ENCODE assay signal across 8 cellular contexts in the genomic region with DNA sequence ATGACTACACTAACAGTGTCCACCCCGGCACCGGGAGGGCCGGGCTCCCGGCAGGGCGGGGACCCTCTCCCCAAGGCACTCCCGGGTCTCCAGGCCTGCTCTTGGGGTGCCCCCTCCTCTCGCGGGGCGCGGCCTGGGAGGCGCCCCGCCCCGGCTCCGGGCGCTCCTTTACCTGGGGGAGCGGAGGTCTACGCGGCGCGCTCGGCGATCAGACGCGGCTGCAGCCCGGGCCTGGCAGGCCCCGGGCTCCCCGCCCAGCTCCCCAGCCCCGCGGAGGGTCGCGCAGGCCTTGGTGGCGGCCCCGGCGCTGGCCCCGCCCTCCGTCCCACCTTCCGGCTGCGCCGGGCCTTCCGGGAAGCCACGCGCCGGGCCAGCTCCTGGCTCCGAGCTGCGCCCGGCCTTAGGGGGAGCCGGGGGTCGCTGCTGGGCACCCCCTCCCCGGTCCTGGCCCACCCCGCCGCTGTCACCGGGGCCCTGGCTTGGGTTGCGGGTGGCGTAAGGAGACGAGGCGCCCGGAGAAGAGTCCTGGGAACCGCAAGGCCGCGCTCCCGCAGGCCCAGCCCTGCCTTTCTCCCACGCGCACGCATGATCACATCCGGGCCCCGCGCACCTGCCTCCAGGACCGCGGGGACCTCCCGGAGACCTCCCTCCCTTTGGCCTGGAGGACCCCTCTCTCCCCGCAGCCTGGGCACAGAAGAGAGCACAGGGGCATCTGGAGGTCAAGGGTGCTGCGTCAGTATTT. TPM values are rescaled to one million over a fixed set of nuclear protein-coding genes. Genes with fewer than 3 reads are reported as not detected.
DNase-seq lines count a peak whose midpoint lies in the region; ATAC-seq and FAIRE-seq lines count a peak whose summit lies in the region.

Gene C19orf12, minus strand, starts transcription at position 309 of the 742 bp plus-strand sequence. CDS start 6,848 bp downstream, outside the sequence.

- DNase-seq in 8988T, result peak; percentile 61
- DNase-seq in GM18507 (ENCODE audit: extremely low spot score, insufficient read length, low read depth), result peak; percentile 38
- DNase-seq in NCI-H2227 (lab: John Stamatoyannopoulos, UW; ENCODE audit: unreplicated experiment), result peak; percentile 98
- DNase-seq in activated CD4-positive, alpha-beta memory T cell treated with anti-CD3 and anti-CD28 coated beads for 36 hours, result peak; percentile 74
- peak in 2 of 3 experiments; percentile 49 to 60 for DNase-seq in effector memory CD8-positive, alpha-beta T cell
- DNase-seq in mesenchymal stem cell, result peak; percentile 45
- DNase-seq in stimulated activated CD8-positive, alpha-beta memory T cell treated with anti-CD3 and anti-CD28 coated beads, Interleukin-15, amount 100 ng/mL, for 24 hours (ENCODE audit: low read depth), result peak; percentile 38

- no peak for FAIRE-seq in GM18507 (lab: Jason Lieb, UNC)

- peak within 1 kb of the TSS; percentile 92 for H3K9ac ChIP-seq in mesenchymal stem cell (ENCODE audit: low read length)

- peak within 1 kb of the TSS; percentile 84 to 88 for H3K18ac ChIP-seq in mesenchymal stem cell (ENCODE audit: low read depth in 1 of 2, low read length in 2 of 2)

- ATAC-seq in HG02970 (IDR thresholded peaks at IDR 0.05; ENCODE audit: low FRiP score, unreplicated experiment), result peak; percentile 54
- peak; percentile 53 for ATAC-seq in effector memory CD8-positive, alpha-beta T cell (replicated peaks)

- peaks cover 7 to 12% of the 10 kb centered on the region in 2 experiments for H3K36me3 ChIP-seq in mesenchymal stem cell (ENCODE audit: control insufficient read depth in 1 of 2, insufficient read depth in 2 of 2, low read depth in 1 of 2, low read length in 2 of 2)

- 1% methylated on average over 60 of the region's 72 CpGs for WGBS in mesenchymal stem cell

- POLR2A ChIA-PET in activated CD4-positive, alpha-beta memory T cell treated with anti-CD3 and anti-CD28 coated beads for 36 hours (lab: Charles Lee), result interaction anchor here (0.7 to 2.8 kb wide), 9 partner anchors 9 to 187 kb away, joined by 3 to 19 read pairs (median 5); partner anchors contain the start of gene POP4

- H3K14ac ChIP-seq in mesenchymal stem cell (ENCODE audit: low read length in 2 of 2), result peak within 1 kb of the TSS; percentile 76 to 86

- H3K4me1 ChIP-seq in mesenchymal stem cell (ENCODE audit: control insufficient read depth, insufficient read depth, low read depth, low read length), result peaks cover 16% of the 10 kb centered on the region

- H3K79me1 ChIP-seq in mesenchymal stem cell (replicated peaks; ENCODE audit: low read length, poor library complexity, severe bottlenecking), result peaks cover 30% of the 10 kb centered on the region

- H2BK120ac ChIP-seq in mesenchymal stem cell (ENCODE audit: low read depth, low read length), result peak within 1 kb of the TSS; percentile 98

- H2BK5ac ChIP-seq in mesenchymal stem cell (ENCODE audit: low read depth, low read length, poor library complexity, severe bottlenecking), result peak within 1 kb of the TSS; percentile 54

- H2AFZ ChIP-seq in mesenchymal stem cell (ENCODE audit: low read depth, low read length), result peak within 1 kb of the TSS; percentile 70

- peak within 1 kb of the TSS; percentile 95 for H4K91ac ChIP-seq in mesenchymal stem cell (ENCODE audit: low read length)

- H2BK12ac ChIP-seq in mesenchymal stem cell (ENCODE audit: low read length in 2 of 2), result peak within 1 kb of the TSS in 1 of 2 experiments; percentile 45

- H3K23ac ChIP-seq in mesenchymal stem cell (ENCODE audit: low read length in 2 of 2), result peak within 1 kb of the TSS in 1 of 2 experiments; percentile 38

- H2AK5ac ChIP-seq in mesenchymal stem cell (ENCODE audit: low read length, severe bottlenecking), result peak within 1 kb of the TSS; percentile 83

- no peaks in the 10 kb centered on the region for H3K9me3 Mint-ChIP-seq in activated CD4-positive, alpha-beta memory T cell treated with anti-CD3 and anti-CD28 coated beads for 36 hours
- no peaks in the 10 kb centered on the region for H3K9me3 Mint-ChIP-seq in effector memory CD8-positive, alpha-beta T cell

- H3K27me3 ChIP-seq in mesenchymal stem cell (ENCODE audit: control insufficient read depth in 1 of 2, insufficient read depth in 1 of 2, low read length in 2 of 2), result no peaks in the 10 kb centered on the region

- H3K4ac ChIP-seq in mesenchymal stem cell (ENCODE audit: low read depth in 1 of 2, low read length in 2 of 2), result peak within 1 kb of the TSS; percentile 87 to 97

- H3K36me3 Mint-ChIP-seq in activated CD4-positive, alpha-beta memory T cell treated with anti-CD3 and anti-CD28 coated beads for 36 hours, result peaks cover 12% of the 10 kb centered on the region
- H3K36me3 Mint-ChIP-seq in effector memory CD8-positive, alpha-beta T cell (ENCODE audit: insufficient read depth), result peaks cover 19% of the 10 kb centered on the region

- peaks cover 48% of the 10 kb centered on the region for H3K4me1 Mint-ChIP-seq in activated CD4-positive, alpha-beta memory T cell treated with anti-CD3 and anti-CD28 coated beads for 36 hours (ENCODE audit: low read depth)
- peaks cover 47 to 62% of the 10 kb centered on the region in 2 donors for H3K4me1 Mint-ChIP-seq in effector memory CD8-positive, alpha-beta T cell (ENCODE audit: low read depth in 2 of 2)

- peak within 1 kb of the TSS; percentile 86 for H2BK15ac ChIP-seq in mesenchymal stem cell (ENCODE audit: low read depth, poor library complexity, severe bottlenecking)

- peak within 1 kb of the TSS; percentile 83 to 90 for H3K4me3 ChIP-seq in mesenchymal stem cell (ENCODE audit: insufficient read depth in 1 of 2, low read depth in 1 of 2, low read length in 2 of 2)

- H3K4me2 ChIP-seq in mesenchymal stem cell (ENCODE audit: low read length, poor library complexity, severe bottlenecking), result peak within 1 kb of the TSS; percentile 79

- H3K27ac ChIP-seq in mesenchymal stem cell (ENCODE audit: low read length, poor library complexity, severe bottlenecking), result peak within 1 kb of the TSS; percentile 9

- intact Hi-C loops in activated CD4-positive, alpha-beta memory T cell treated with anti-CD3 and anti-CD28 coated beads for 36 hours (cut with micrococcal nuclease), result loop anchor here (1.0 to 10.0 kb wide), 3 partner anchors 10 to 190 kb away; partner anchors contain the start of gene VSTM2B

- H3K27me3 Mint-ChIP-seq in activated CD4-positive, alpha-beta memory T cell treated with anti-CD3 and anti-CD28 coated beads for 36 hours, result no peaks in the 10 kb centered on the region
- no peaks in the 10 kb centered on the region for H3K27me3 Mint-ChIP-seq in effector memory CD8-positive, alpha-beta T cell

- peak within 1 kb of the TSS; percentile 94 for H4K8ac ChIP-seq in mesenchymal stem cell (ENCODE audit: low read length)

- peak within 1 kb of the TSS; percentile 98 for H3K27ac Mint-ChIP-seq in activated CD4-positive, alpha-beta memory T cell treated with anti-CD3 and anti-CD28 coated beads for 36 hours
- H3K27ac Mint-ChIP-seq in effector memory CD8-positive, alpha-beta T cell, result peak within 1 kb of the TSS; percentile 87 to 96

- peak within 1 kb of the TSS; percentile 87 for H3K4me3 Mint-ChIP-seq in activated CD4-positive, alpha-beta memory T cell treated with anti-CD3 and anti-CD28 coated beads for 36 hours
- peak within 1 kb of the TSS; percentile 95 for H3K4me3 Mint-ChIP-seq in effector memory CD8-positive, alpha-beta T cell

- no peaks in the 10 kb centered on the region for H3K9me3 ChIP-seq in mesenchymal stem cell (ENCODE audit: control insufficient read depth, low read length)

- CTCF ChIA-PET in activated CD4-positive, alpha-beta memory T cell treated with anti-CD3 and anti-CD28 coated beads for 36 hours (lab: Charles Lee), result interaction anchor here (0.6 to 8.5 kb wide), 13 partner anchors 10 to 226 kb away, joined by 3 to 192 read pairs (median 18); partner anchors contain the start of genes PLEKHF1, POP4 and URI1

RNA-seq across cellular contexts. Expression of gene C19orf12, which starts in this region (rescaled TPM):
- total RNA-seq in activated CD4-positive, alpha-beta memory T cell treated with anti-CD3 and anti-CD28 coated beads for 36 hours, result 10 to 100 TPM; 32.6 to 32.8 TPM
- 22.7 TPM for polyA plus RNA-seq in mesenchymal stem cell (2013, experiment 1 of 2)
- 22.8 TPM for polyA plus RNA-seq in mesenchymal stem cell (2013, experiment 2 of 2)

Comparison
In these comparisons a context has a peak if more than half of its experiments do, and no peak if none do; other contexts are left out.
1. Peak in every context shown above with its lines: DNase-seq, ATAC-seq, H3K4me3 ChIP-seq and H3K27ac ChIP-seq.
2. DNase-seq: peak in every context shown above with its lines; median percentile 98 in NCI-H2227; 74 in activated CD4-positive, alpha-beta memory T cell treated with anti-CD3 and anti-CD28 coated beads for 36 hours; 61 in 8988T; 54 in effector memory CD8-positive, alpha-beta T cell; 45 in mesenchymal stem cell; 38 in GM18507; 38 in stimulated activated CD8-positive, alpha-beta memory T cell treated with anti-CD3 and anti-CD28 coated beads, Interleukin-15, amount 100 ng/mL, for 24 hours.